In genomic region chr3:45595364-45596154, GRCh38 we compare ENCODE assay signal across 8 cellular contexts. TPM values are rescaled to one million over a fixed set of nuclear protein-coding genes. Genes with fewer than 3 reads are reported as not detected.
DNase-seq lines count a peak whose midpoint lies in the region; ATAC-seq and TF ChIP-seq lines count a peak whose summit lies in the region.

No MANE protein-coding gene starts in this region.

- H3K9ac ChIP-seq in stomach smooth muscle (ENCODE audit: low read length in 2 of 2), result peak overlapping the region; percentile 61 to 85

- H3K4me1 Mint-ChIP-seq in activated CD8-positive, alpha-beta memory T cell treated with anti-CD3 and anti-CD28 coated beads, Interleukin-2, amount 10 ng/mL, durations not matched to agents 7 days and 5 days, result peaks cover 63% of the 10 kb centered on the region

- TF ChIP-seq CTCF in VCaP (conservative IDR thresholded peaks at IDR 0.05) (no peak), right atrium auricular region (IDR thresholded peaks at IDR 0.05) (no peak)

- no peaks in the 10 kb centered on the region for H3K9me3 ChIP-seq in right atrium auricular region
- H3K9me3 ChIP-seq in stomach smooth muscle (ENCODE audit: control insufficient read depth in 2 of 2, low read length in 2 of 2), result no peaks in the 10 kb centered on the region

- H3K27me3 Mint-ChIP-seq in activated CD8-positive, alpha-beta memory T cell treated with anti-CD3 and anti-CD28 coated beads, Interleukin-2, amount 10 ng/mL, durations not matched to agents 7 days and 5 days, result no peaks in the 10 kb centered on the region

- H3K36me3 Mint-ChIP-seq in activated CD8-positive, alpha-beta memory T cell treated with anti-CD3 and anti-CD28 coated beads, Interleukin-2, amount 10 ng/mL, durations not matched to agents 7 days and 5 days, result peaks cover 33% of the 10 kb centered on the region

- H3K4me3 ChIP-seq in right atrium auricular region (peak overlapping the region; percentile 68 to 85), stomach smooth muscle (ENCODE audit: low read length in 2 of 2) (peak overlapping the region; percentile 64 to 83)

- peaks cover 0 to 74% of the 10 kb centered on the region in 2 donors for H3K4me1 ChIP-seq in right atrium auricular region
- H3K4me1 ChIP-seq in stomach smooth muscle (ENCODE audit: control insufficient read depth, insufficient read depth, low read length), result peaks cover 71% of the 10 kb centered on the region

- peak overlapping the region; percentile 90 for H3K27ac Mint-ChIP-seq in activated CD8-positive, alpha-beta memory T cell treated with anti-CD3 and anti-CD28 coated beads, Interleukin-2, amount 10 ng/mL, durations not matched to agents 7 days and 5 days

- peaks cover 2% of the 10 kb centered on the region for H3K36me3 ChIP-seq in right atrium auricular region
- peaks cover 0 to 2% of the 10 kb centered on the region in 2 donors for H3K36me3 ChIP-seq in stomach smooth muscle (ENCODE audit: control insufficient read depth in 2 of 2, insufficient read depth in 2 of 2, low read length in 2 of 2)

- peak overlapping the region; percentile 93 for H3K4me3 Mint-ChIP-seq in activated CD8-positive, alpha-beta memory T cell treated with anti-CD3 and anti-CD28 coated beads, Interleukin-2, amount 10 ng/mL, durations not matched to agents 7 days and 5 days

- H3K27me3 ChIP-seq in right atrium auricular region (no peaks in the 10 kb centered on the region), stomach smooth muscle (ENCODE audit: control insufficient read depth in 1 of 2, insufficient read depth in 2 of 2, low read length in 2 of 2) (no peaks in the 10 kb centered on the region)

- DNase-seq in activated CD8-positive, alpha-beta memory T cell treated with anti-CD3 and anti-CD28 coated beads, Interleukin-2, amount 10 ng/mL, durations not matched to agents 7 days and 5 days, result no peak
- DNase-seq in activated CD8-positive, alpha-beta memory T cell treated with anti-CD3 and anti-CD28 coated beads for 24 hours, result no peak
- DNase-seq in right atrium auricular region (ENCODE audit: low spot score) (no peak), MV-4-11 (lab: John Stamatoyannopoulos, UW) (no peak), NCI-H526 treated with DMSO at 0.1 percent for 48 hours (lab: John Stamatoyannopoulos, UW) (no peak), D341Med (ENCODE audit: low spot score) (no peak)

- ATAC-seq in activated CD8-positive, alpha-beta memory T cell treated with anti-CD3 and anti-CD28 coated beads, Interleukin-2, amount 10 ng/mL, durations not matched to agents 7 days and 5 days, result no peak

- CTCF ChIA-PET in activated CD8-positive, alpha-beta memory T cell treated with anti-CD3 and anti-CD28 coated beads, Interleukin-2, amount 10 ng/mL, durations not matched to agents 7 days and 5 days (lab: Charles Lee), result interaction anchor here (0.6 to 4.6 kb wide), 7 partner anchors 7 to 148 kb away, joined by 3 to 28 read pairs (median 5); no protein-coding TSS in a partner anchor

- H3K27ac ChIP-seq in VCaP (peak overlapping the region; percentile 96; the same call in 1 of the 2 replicates), right atrium auricular region (peak overlapping the region; percentile 91 to 97), stomach smooth muscle (ENCODE audit: low read length) (peak overlapping the region; percentile 74)

- no peaks in the 10 kb centered on the region for H3K9me3 Mint-ChIP-seq in activated CD8-positive, alpha-beta memory T cell treated with anti-CD3 and anti-CD28 coated beads, Interleukin-2, amount 10 ng/mL, durations not matched to agents 7 days and 5 days (ENCODE audit: low read depth)

RNA-seq across cellular contexts. Expression of gene LIMD1, which starts 1.0 kb away (rescaled TPM):
- 10 to 100 TPM; 47.7 to 65.2 TPM for total RNA-seq in activated CD8-positive, alpha-beta memory T cell treated with anti-CD3 and anti-CD28 coated beads, Interleukin-2, amount 10 ng/mL, durations not matched to agents 7 days and 5 days
- total RNA-seq in right atrium auricular region, result 10 to 100 TPM; 15.8 to 19.4 TPM
